In genomic region chr17:44385287-44386181, GRCh38 we compare ENCODE assay signal across 8 cellular contexts. TPM values are rescaled to one million over a fixed set of nuclear protein-coding genes. Genes with fewer than 3 reads are reported as not detected.
A peak's percentile ranks its signal among the peaks of the same experiment; 100 is the strongest.
DNase-seq lines count a peak whose midpoint lies in the region; ATAC-seq and TF ChIP-seq lines count a peak whose summit lies in the region.

No MANE protein-coding gene starts in this region.

- H3K56ac ChIP-seq in IMR-90 (ENCODE audit: extremely low read depth, insufficient read depth, low read length) = no peak overlapping the region

- H3K18ac ChIP-seq in IMR-90 (ENCODE audit: low read depth, low read length) = no peak overlapping the region

- no peak overlapping the region for H2BK20ac ChIP-seq in IMR-90 (ENCODE audit: low read depth, low read length)

- dilution Hi-C loops in IMR-90 (cut with HindIII; ENCODE audit: low sequenced_read_pairs, unreplicated experiment) = no loop called here

- H3K4me3 ChIP-seq in GM08714 (ENCODE audit: low read length) = peak overlapping the region; percentile 38; the same call in 1 of the 2 replicates
- peak overlapping the region; percentile 50 for H3K4me3 ChIP-seq in IMR-90 (ENCODE audit: insufficient read depth, low read depth, low read length)
- peak overlapping the region; percentile 50 for H3K4me3 ChIP-seq in neuron (ENCODE audit: low read length)
- H3K4me3 ChIP-seq in stomach smooth muscle (ENCODE audit: low read length in 2 of 2) = peak overlapping the region; percentile 65 to 76

- DNase-seq in IMR-90 = peak; percentile 55
- peak; percentile 82 for DNase-seq in RWPE1 (ENCODE audit: low spot score)
- peak; percentile 93 for DNase-seq in activated effector memory CD4-positive, alpha-beta T cell treated with anti-CD3 and anti-CD28 coated beads, Interleukin-2, amount 50 U/mL, for 16 hours
- DNase-seq in foreskin keratinocyte = peak; percentile 9 to 42

- BruUV-seq in IMR-90 (replicated peaks; lab: Mats Ljungman, UMichigan) = no TSS peak

- H3K9me3 ChIP-seq in IMR-90 (ENCODE audit: control insufficient read depth, insufficient read depth, low read length) = no peaks in the 10 kb centered on the region; the same call in 1 of the 2 replicates
- H3K9me3 ChIP-seq in neuron (ENCODE audit: low read length) = no peaks in the 10 kb centered on the region
- no peaks in the 10 kb centered on the region for H3K9me3 ChIP-seq in stomach smooth muscle (ENCODE audit: control insufficient read depth in 2 of 2, low read length in 2 of 2)

- H3K79me1 ChIP-seq in IMR-90 (ENCODE audit: low read depth in 1 of 2, low read length in 2 of 2) = no peaks in the 10 kb centered on the region

- in situ Hi-C loops in IMR-90 (cut with MboI; ENCODE audit: low sequenced_read_pairs) = no loop called here

- no peak for TF ChIP-seq RAD21 in IMR-90 (IDR thresholded peaks at IDR 0.05; ENCODE audit: low read length)

- no peak for TF ChIP-seq POLR2A in IMR-90 (IDR thresholded peaks at IDR 0.05; ENCODE audit: low read depth, low read length)

- H2AFZ ChIP-seq in IMR-90 (replicated peaks; ENCODE audit: low read length, poor library complexity) = peak overlapping the region; percentile 85
- H2AFZ ChIP-seq in neuron (ENCODE audit: low read depth, low read length) = peak overlapping the region; percentile 77

- H3K4me2 ChIP-seq in IMR-90 (ENCODE audit: low read depth, low read length) = peak overlapping the region; percentile 73

- H3K9me1 ChIP-seq in IMR-90 (ENCODE audit: insufficient read depth, low read length) = no peaks in the 10 kb centered on the region

- H2AK9ac ChIP-seq in IMR-90 (replicated peaks; ENCODE audit: low read depth, low read length, poor library complexity) = peak overlapping the region; percentile 3

- POLR2A ChIA-PET in IMR-90 (lab: Charles Lee; ENCODE audit: unreplicated experiment) (interaction anchor here (0.6 kb wide), 1 partner anchor 248 kb away, joined by 9 read pairs; no protein-coding TSS in a partner anchor), RWPE1 (lab: Yijun Ruan, JAX; ENCODE audit: low non-redundant PET) (no interaction called here)

- H3K4me1 ChIP-seq in IMR-90 (ENCODE audit: control insufficient read depth, insufficient read depth, low read length) (peaks cover 2% of the 10 kb centered on the region; the same call in 1 of the 2 replicates), foreskin keratinocyte (peaks cover 4% of the 10 kb centered on the region), neuron (ENCODE audit: insufficient read depth, low read length) (peaks cover 9% of the 10 kb centered on the region), stomach smooth muscle (ENCODE audit: control insufficient read depth, insufficient read depth, low read length) (peaks cover 15% of the 10 kb centered on the region)

- H4K91ac ChIP-seq in IMR-90 (ENCODE audit: insufficient read depth, low read depth, low read length) = no peak overlapping the region; the same call in 1 of the 2 replicates

- H2BK120ac ChIP-seq in IMR-90 (ENCODE audit: low read depth, low read length) = no peak overlapping the region

- peaks cover 27% of the 10 kb centered on the region for H3K27me3 ChIP-seq in IMR-90 (ENCODE audit: control insufficient read depth, insufficient read depth, low read length)
- H3K27me3 ChIP-seq in foreskin keratinocyte = peaks cover 36% of the 10 kb centered on the region
- H3K27me3 ChIP-seq in neuron (ENCODE audit: insufficient read depth, low read length) = no peaks in the 10 kb centered on the region
- H3K27me3 ChIP-seq in stomach smooth muscle (ENCODE audit: control insufficient read depth in 1 of 2, insufficient read depth in 2 of 2, low read length in 2 of 2) = peaks cover 3 to 7% of the 10 kb centered on the region in 2 donors

- WGBS in IMR-90 (ENCODE audit: extremely low coverage in 2 of 2, insufficient read length in 1 of 2), 2 experiments = 6% methylated on average over 22 of the region's 68 CpGs; no CpG with 5 or more reads in 1 of the 2 experiments

- intact Hi-C loops in IMR-90 (cut with micrococcal nuclease) = no loop called here

- peak; percentile 93 for ATAC-seq in IMR-90 (ENCODE audit: low read depth)
- peak; percentile 77 for ATAC-seq in foreskin keratinocyte
- ATAC-seq in GM18520 (IDR thresholded peaks at IDR 0.05; ENCODE audit: unreplicated experiment) = no peak

- no peak overlapping the region for H3K14ac ChIP-seq in IMR-90 (replicated peaks; ENCODE audit: low read depth, low read length)

- peak overlapping the region; percentile 1 to 74; a peak in 2 of 4 replicates for H4K8ac ChIP-seq in IMR-90 (ENCODE audit: low read depth in 2 of 2, low read length in 2 of 2)

- TF ChIP-seq CTCF in IMR-90 (conservative IDR thresholded peaks at IDR 0.05; ENCODE audit: low read depth, low read length) = no peak
- TF ChIP-seq CTCF in RWPE1 (conservative IDR thresholded peaks at IDR 0.05; ENCODE audit: low read depth) = 0 out of 2 replicates have a peak, but pooled peaks have one; percentile 16
- TF ChIP-seq CTCF in foreskin keratinocyte (conservative IDR thresholded peaks at IDR 0.05) = peak; percentile 49

- H2BK5ac ChIP-seq in IMR-90 (ENCODE audit: low read depth, low read length, poor library complexity, severe bottlenecking) = no peak overlapping the region

- no peak overlapping the region for H3K27ac ChIP-seq in IMR-90 (ENCODE audit: insufficient read depth, low read length)
- H3K27ac ChIP-seq in RWPE1 = peak overlapping the region; percentile 51
- H3K27ac ChIP-seq in foreskin keratinocyte = no peak overlapping the region
- no peak overlapping the region for H3K27ac ChIP-seq in stomach smooth muscle (ENCODE audit: low read length)

- no peak overlapping the region for H4K5ac ChIP-seq in IMR-90 (ENCODE audit: low read depth, low read length)

- H3K36me3 ChIP-seq in IMR-90 (ENCODE audit: control insufficient read depth, insufficient read depth, low read length) = no peaks in the 10 kb centered on the region
- no peaks in the 10 kb centered on the region for H3K36me3 ChIP-seq in neuron (ENCODE audit: insufficient read depth, low read length)
- H3K36me3 ChIP-seq in stomach smooth muscle (ENCODE audit: control insufficient read depth in 2 of 2, insufficient read depth in 2 of 2, low read length in 2 of 2) = no peaks in the 10 kb centered on the region

- CTCF ChIA-PET in IMR-90 (lab: Yijun Ruan, JAX) (interaction anchor here (0.7 to 1.0 kb wide), 2 partner anchors 8 to 22 kb away, joined by 3 read pairs; partner anchors contain the start of gene FAM171A2), RWPE1 (lab: Yijun Ruan, JAX) (interaction anchor here (0.6 to 1.0 kb wide), 4 partner anchors 13 to 507 kb away, joined by 3 to 5 read pairs (median 4); partner anchors contain the start of gene FAM171A2)

- H3K23ac ChIP-seq in IMR-90 (ENCODE audit: low read depth, low read length) = peak overlapping the region; percentile 36; the same call in 1 of the 2 replicates

- H4K20me1 ChIP-seq in IMR-90 (ENCODE audit: insufficient read depth, low read length) = 0 out of 2 replicates have a peak, but pooled peaks cover 3% of the 10 kb centered on the region

- H2BK15ac ChIP-seq in IMR-90 (ENCODE audit: low read depth, low read length) = no peak overlapping the region; the same call in 2 of the 3 replicates

- H3K4ac ChIP-seq in IMR-90 (ENCODE audit: low read depth, low read length) = no peak overlapping the region

- H3K9ac ChIP-seq in IMR-90 (ENCODE audit: low read depth, low read length) (peak overlapping the region; percentile 22), stomach smooth muscle (ENCODE audit: low read length in 2 of 2) (peak overlapping the region; percentile 42 to 58)

- H2AK5ac ChIP-seq in IMR-90 (ENCODE audit: low read depth, low read length) = no peak overlapping the region

TF ChIP-seq in IMR-90, 13 proteins besides CTCF, POLR2A, EP300 and RAD21 (continues in another document):
- TF ChIP-seq CHD1 (IDR thresholded peaks at IDR 0.05; ENCODE audit: low read depth, low read length) (no peak), ELK1 (IDR thresholded peaks at IDR 0.05; ENCODE audit: borderline replicate concordance, low read depth, low read length) (no peak), RFX5 (IDR thresholded peaks at IDR 0.05; ENCODE audit: low read depth, low read length) (no peak), MAFK (IDR thresholded peaks at IDR 0.05; ENCODE audit: low read depth, low read length) (no peak), USF2 (IDR thresholded peaks at IDR 0.05; ENCODE audit: low read depth, low read length) (no peak), CEBPB (IDR thresholded peaks at IDR 0.05; ENCODE audit: low read depth, low read length) (no peak), NFE2L2 (IDR thresholded peaks at IDR 0.05; ENCODE audit: low read depth, low read length) (no peak)

RNA-seq across cellular contexts. Expression of gene ITGA2B, which starts 3.9 kb away (rescaled TPM):
- total RNA-seq in IMR-90 (2012; rRNA removed) = under 0.01 TPM in 2 replicates
- polyA plus RNA-seq in IMR-90 (2012; rRNA removed) = 0.22 and 0.26 TPM in 2 replicates
- polyA plus RNA-seq in IMR-90 (2012; cell fraction: cytosol; rRNA removed) = 0.04 and 0.21 TPM in 2 replicates
- polyA plus RNA-seq in IMR-90 (2012; cell fraction: nucleus; rRNA removed; ENCODE audit: low replicate concordance) = 2.4 and 2.8 TPM in 2 replicates
- total RNA-seq in foreskin keratinocyte = 0.25 and 0.37 TPM in 2 replicates
- polyA plus RNA-seq in foreskin keratinocyte = 0.08 and 0.13 TPM in 2 replicates

RNA-seq across cellular contexts. Expression of gene FAM171A2, which starts 21.9 kb away (rescaled TPM):
- total RNA-seq in IMR-90 (2012; rRNA removed) (3.1 and 3.2 TPM in 2 replicates), foreskin keratinocyte (1.4 and 1.6 TPM in 2 replicates)
- polyA plus RNA-seq in IMR-90 (2012; rRNA removed) (5.9 and 8.1 TPM in 2 replicates), foreskin keratinocyte (0.98 and 1.3 TPM in 2 replicates)
- polyA plus RNA-seq in IMR-90 (2012; cell fraction: cytosol; rRNA removed) = 3.5 and 12.3 TPM in 2 replicates
- polyA plus RNA-seq in IMR-90 (2012; cell fraction: nucleus; rRNA removed; ENCODE audit: low replicate concordance) = 3.7 and 9.3 TPM in 2 replicates

RNA-seq across cellular contexts. Expression of gene GRN, which starts 40.4 kb away (rescaled TPM):
- total RNA-seq in IMR-90 (2012; rRNA removed) (38.9 and 39.2 TPM in 2 replicates), foreskin keratinocyte (272 and 283 TPM in 2 replicates)
- polyA plus RNA-seq in IMR-90 (2012; rRNA removed) (494 and 588 TPM in 2 replicates), foreskin keratinocyte (290 and 301 TPM in 2 replicates)
- polyA plus RNA-seq in IMR-90 (2012; cell fraction: cytosol; rRNA removed) = 401 and 565 TPM in 2 replicates
- polyA plus RNA-seq in IMR-90 (2012; cell fraction: nucleus; rRNA removed; ENCODE audit: low replicate concordance) = 146 and 360 TPM in 2 replicates

Comparison
In these comparisons a context has a peak if more than half of its experiments do, and no peak if none do; other contexts are left out.
1. DNase-seq: peak in every context shown above with its lines; median percentile 93 in activated effector memory CD4-positive, alpha-beta T cell treated with anti-CD3 and anti-CD28 coated beads, Interleukin-2, amount 50 U/mL, for 16 hours; 82 in RWPE1; 55 in IMR-90; 26 in foreskin keratinocyte.